18 cellular contexts compared by ENCODE assay signal in genomic region chr20:32468313-32468640, GRCh38.
DNase-seq lines count a peak whose midpoint lies in the region; ATAC-seq and TF ChIP-seq lines count a peak whose summit lies in the region.
"Had no signal": no experiment of that assay in that cellular context is flagged by ENCODE, and none has a peak within 500 bp of the region (broad histone marks: within the 10 kb centered on the region; RNA-seq: fewer than 3 reads in every experiment).

No MANE protein-coding gene starts in this region.

- BruUV-seq in MCF 10A (replicated peaks; lab: Mats Ljungman, UMichigan): no TSS peak

- TF ChIP-seq CTCF in breast epithelium (IDR thresholded peaks at IDR 0.05) (no peak), MCF 10A (IDR thresholded peaks at IDR 0.05; ENCODE audit: unreplicated experiment) (no peak), gastroesophageal sphincter (IDR thresholded peaks at IDR 0.05) (no peak), osteocyte (IDR thresholded peaks at IDR 0.05) (no peak), tibial nerve (IDR thresholded peaks at IDR 0.05) (no peak)

- intact Hi-C loops in breast epithelium (cut with DNase I; ENCODE audit: low total_unique reads): no loop called here
- intact Hi-C loops in MCF 10A (cut with micrococcal nuclease): no loop called here

- no peak overlapping the region for H3K4me3 Mint-ChIP-seq in MCF 10A (ENCODE audit: unreplicated experiment)
- no peak overlapping the region for H3K4me3 Mint-ChIP-seq in osteocyte (ENCODE audit: unreplicated experiment)

- H3K27ac ChIP-seq in breast epithelium: peak overlapping the region; percentile 89 to 95
- peak overlapping the region in 3 of 4 donors; percentile 80 to 86 (median 84) for H3K27ac ChIP-seq in gastroesophageal sphincter
- H3K27ac ChIP-seq in tibial nerve: peak overlapping the region; percentile 11 to 93 (median 86)
- H3K27ac ChIP-seq: PC-9, SK-N-MC, suprapubic skin had no signal

- no peaks in the 10 kb centered on the region for H3K27me3 Mint-ChIP-seq in MCF 10A (ENCODE audit: insufficient read depth, unreplicated experiment)
- no peaks in the 10 kb centered on the region for H3K27me3 Mint-ChIP-seq in osteocyte (ENCODE audit: unreplicated experiment)

- H3K9me3 Mint-ChIP-seq in MCF 10A (ENCODE audit: unreplicated experiment) (no peaks in the 10 kb centered on the region), osteocyte (ENCODE audit: unreplicated experiment) (no peaks in the 10 kb centered on the region)
- H3K9me3 Mint-ChIP-seq: activated T-helper 2 cell treated with anti-CD3 and anti-CD28 coated beads, Interferon-gamma antibody, Interleukin-2, Interleukin-4, amounts not matched to agents 10 μg/mL and 5 μg/mL and 100 μg/mL, durations not matched to agents 14 hours and 24 hours and 36 hours had no signal

- POLR2A ChIA-PET in MCF 10A (lab: Yijun Ruan, JAX): no interaction called here

- H3K36me3 ChIP-seq in breast epithelium (no peaks in the 10 kb centered on the region), gastroesophageal sphincter (peaks cover 0 to 20% of the 10 kb centered on the region in 2 donors), tibial nerve (peaks cover 0 to 12% (median 0%) of the 10 kb centered on the region in 3 donors)
- H3K36me3 ChIP-seq: suprapubic skin had no signal

- H3K4me3 ChIP-seq in breast epithelium (no peak overlapping the region), gastroesophageal sphincter (no peak overlapping the region), tibial nerve (no peak overlapping the region)
- H3K4me3 ChIP-seq: PC-9, SK-N-MC, suprapubic skin had no signal

- H3K4me1 ChIP-seq in breast epithelium (peaks cover 10 to 25% of the 10 kb centered on the region in 2 donors), gastroesophageal sphincter (peaks cover 2 to 99% (median 50%) of the 10 kb centered on the region in 3 donors), tibial nerve (peaks cover 10 to 100% (median 82%) of the 10 kb centered on the region in 4 donors)

- TF ChIP-seq EP300 in gastroesophageal sphincter (IDR thresholded peaks at IDR 0.05) (no peak), tibial nerve (IDR thresholded peaks at IDR 0.05) (no peak)

- H3K27me3 ChIP-seq in breast epithelium: no peaks in the 10 kb centered on the region
- H3K27me3 ChIP-seq in gastroesophageal sphincter: no peaks in the 10 kb centered on the region
- no peaks in the 10 kb centered on the region for H3K27me3 ChIP-seq in tibial nerve
- H3K27me3 ChIP-seq: suprapubic skin had no signal

- no peaks in the 10 kb centered on the region for H3K36me3 Mint-ChIP-seq in MCF 10A (ENCODE audit: insufficient read depth, unreplicated experiment)
- peaks cover 3% of the 10 kb centered on the region for H3K36me3 Mint-ChIP-seq in osteocyte (ENCODE audit: unreplicated experiment)

- H3K9me3 ChIP-seq in breast epithelium (no peaks in the 10 kb centered on the region), gastroesophageal sphincter (no peaks in the 10 kb centered on the region), tibial nerve (no peaks in the 10 kb centered on the region)
- H3K9me3 ChIP-seq: suprapubic skin had no signal

- H3K27ac Mint-ChIP-seq in MCF 10A (ENCODE audit: low read depth, unreplicated experiment) (no peak overlapping the region), osteocyte (ENCODE audit: unreplicated experiment) (peak overlapping the region; percentile 86)
- H3K27ac Mint-ChIP-seq: activated T-helper 2 cell treated with anti-CD3 and anti-CD28 coated beads, Interferon-gamma antibody, Interleukin-2, Interleukin-4, amounts not matched to agents 10 μg/mL and 5 μg/mL and 100 μg/mL, durations not matched to agents 14 hours and 24 hours and 36 hours had no signal

- 82% methylated on average over 3 of the region's 6 CpGs; no CpG with 5 or more reads in 1 of the 2 donors for WGBS in gastroesophageal sphincter (ENCODE audit: low coverage in 1 of 2), 2 donors
- 81 to 85% methylated on average over 6 of the region's 6 CpGs for WGBS in tibial nerve, 2 donors

- H3K4me1 Mint-ChIP-seq in MCF 10A (ENCODE audit: insufficient read depth, unreplicated experiment) (no peaks in the 10 kb centered on the region), osteocyte (ENCODE audit: unreplicated experiment) (peaks cover 44% of the 10 kb centered on the region)

- TF ChIP-seq POLR2A in breast epithelium (IDR thresholded peaks at IDR 0.05) (no peak), gastroesophageal sphincter (IDR thresholded peaks at IDR 0.05) (no peak), tibial nerve (IDR thresholded peaks at IDR 0.05) (no peak)

- CTCF ChIA-PET in MCF 10A (lab: Yijun Ruan, JAX): interaction anchor here (0.5 kb wide), 1 partner anchor 67 kb away, joined by 4 read pairs; no protein-coding TSS in a partner anchor

- DNase-seq in breast epithelium (ENCODE audit: low spot score in 2 of 2): no peak
- DNase-seq in MCF 10A (ENCODE audit: unreplicated experiment): no peak
- no peak for DNase-seq in osteocyte (ENCODE audit: extremely low spot score, unreplicated experiment)
- no peak for DNase-seq in tibial nerve (ENCODE audit: low spot score in 2 of 2)
- no peak for DNase-seq in NCI-H1694 (lab: John Stamatoyannopoulos, UW)
- no peak for DNase-seq in NCI-H1930 (lab: John Stamatoyannopoulos, UW)
- DNase-seq: activated CD4-positive, CD25-positive, alpha-beta regulatory T cell treated with anti-CD3 and anti-CD28 coated beads, Interleukin-2, amount 50 U/mL, for 72 hours; cerebellar nuclear complex; DMS 273 treated with DMSO at 0.1 percent for 48 hours; hypothalamus; NCI-H1417; PC-9; T-helper 9 cell had no signal

- ATAC-seq in gastroesophageal sphincter: no peak
- no peak for ATAC-seq in HG03039 (IDR thresholded peaks at IDR 0.05; ENCODE audit: unreplicated experiment)
